32 cellular contexts compared by ENCODE assay signal in the genomic region with DNA sequence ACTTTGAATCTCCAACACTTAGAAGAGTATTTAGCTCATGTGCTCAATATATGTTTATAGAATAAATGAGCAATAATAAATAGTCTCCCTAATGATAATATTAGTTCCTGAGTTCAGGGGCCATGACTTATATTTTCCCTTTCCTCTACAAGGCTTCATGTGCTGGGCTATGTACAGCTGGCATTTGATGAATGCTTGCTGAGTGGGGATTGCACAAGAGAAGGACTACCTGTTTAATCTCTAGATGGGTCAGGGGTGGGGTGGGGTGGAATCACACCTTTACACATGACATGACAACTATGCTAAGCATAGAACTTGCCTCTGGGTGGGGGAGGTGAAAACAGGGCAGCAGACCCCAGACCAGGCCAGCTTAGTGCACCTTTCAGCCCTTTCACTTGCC. TPM values are rescaled to one million over a fixed set of nuclear protein-coding genes. Genes with fewer than 3 reads are reported as not detected.
"Had no signal": no experiment of that assay in that cellular context is flagged by ENCODE, and none has a peak within 500 bp of the region (broad histone marks: within the 10 kb centered on the region; RNA-seq: fewer than 3 reads in every experiment).

No MANE protein-coding gene starts in this region.

- H3K27ac Mint-ChIP-seq: activated B cell treated with CpG ODN at 0.5 μM for 24 hours; activated CD8-positive, alpha-beta T cell treated with anti-CD3 and anti-CD28 coated beads for 36 hours; activated naive CD8-positive, alpha-beta T cell; activated T-helper 17 cell treated with anti-CD3 and anti-CD28 coated beads, Interleukin-2, amount 50 U/mL, for 72 hours; T-helper 17 cell; T-helper 2 cell treated with Interferon-gamma antibody and Interleukin-4, amounts not matched to agents 5 μg/mL and 100 μg/mL, for 36 hours had no signal

- H3K27ac ChIP-seq: body of pancreas, esophagus squamous epithelium, gastroesophageal sphincter, WERI-Rb-1 had no signal

- H3K9me3 Mint-ChIP-seq: activated B cell treated with CpG ODN at 0.5 μM for 24 hours; activated CD8-positive, alpha-beta T cell treated with anti-CD3 and anti-CD28 coated beads for 36 hours; activated T-cell treated with anti-CD3 and anti-CD28 coated beads, Interleukin-2, amount 50 U/mL, for 4 hours; activated T-helper 17 cell treated with anti-CD3 and anti-CD28 coated beads, Interleukin-2, amount 50 U/mL, for 72 hours; T-helper 2 cell treated with Interferon-gamma antibody and Interleukin-4, amounts not matched to agents 5 μg/mL and 100 μg/mL, for 36 hours had no signal

- H3K9me3 ChIP-seq: body of pancreas, esophagus squamous epithelium, gastroesophageal sphincter had no signal

- H3K27me3 ChIP-seq: body of pancreas, esophagus squamous epithelium had no signal

- H3K4me3 ChIP-seq: body of pancreas, esophagus squamous epithelium, gastroesophageal sphincter had no signal

- DNase-seq: activated B cell treated with CpG ODN at 0.5 μM for 24 hours; activated CD4-positive, alpha-beta T cell treated with anti-CD3 and anti-CD28 coated beads for 48 hours; activated CD4-positive, alpha-beta T cell treated with anti-CD3 and anti-CD28 coated beads, Interleukin-2, amount 50 U/mL, for 1 hour; activated CD4-positive, alpha-beta T cell treated with anti-CD3 and anti-CD28 coated beads, Interleukin-2, amount 50 U/mL, for 48 hours; activated CD8-positive, alpha-beta memory T cell treated with anti-CD3 and anti-CD28 coated beads for 24 hours; activated CD8-positive, alpha-beta T cell treated with anti-CD3 and anti-CD28 coated beads for 36 hours; activated effector memory CD4-positive, alpha-beta T cell treated with Interleukin-2 at 50 U/mL for 16 hours; activated gamma-delta T cell treated with Interleukin-2 at 50 U/mL for 16 hours; activated naive CD4-positive, alpha-beta T cell treated with anti-CD3 and anti-CD28 coated beads, Interleukin-2, amount 50 U/mL, for 16 hours; activated naive CD4-positive, alpha-beta T cell treated with Interleukin-2 at 50 U/mL for 16 hours; activated T-cell treated with anti-CD3 and anti-CD28 coated beads, Interleukin-2, amount 50 U/mL, for 4 hours; aorta; body of pancreas; effector CD8-positive, alpha-beta T cell; esophagus squamous epithelium; foreskin melanocyte; hippocampal formation; T-helper 17 cell; T1000; WERI-Rb-1 had no signal

- H3K36me3 Mint-ChIP-seq: activated naive CD8-positive, alpha-beta T cell had no signal

- H3K4me1 Mint-ChIP-seq: activated T-helper 17 cell treated with anti-CD3 and anti-CD28 coated beads, Interleukin-2, amount 50 U/mL, for 72 hours had no signal

- H3K36me3 ChIP-seq: esophagus squamous epithelium, gastroesophageal sphincter, WERI-Rb-1 had no signal

- ATAC-seq: activated CD4-positive, CD25-positive, alpha-beta regulatory T cell treated with anti-CD3 and anti-CD28 coated beads, Interleukin-2, amount 50 U/mL, for 24 hours; activated CD8-positive, alpha-beta T cell treated with anti-CD3 and anti-CD28 coated beads for 36 hours; activated T-cell treated with anti-CD3 and anti-CD28 coated beads, Interleukin-2, amount 50 U/mL, for 4 hours; activated T-helper 17 cell treated with anti-CD3 and anti-CD28 coated beads, Interleukin-2, amount 50 U/mL, for 72 hours; body of pancreas; gastroesophageal sphincter; T-helper 17 cell had no signal

- H3K4me3 Mint-ChIP-seq: activated B cell treated with CpG ODN at 0.5 μM for 24 hours; activated CD8-positive, alpha-beta T cell treated with anti-CD3 and anti-CD28 coated beads for 36 hours; activated naive CD8-positive, alpha-beta T cell; activated T-cell treated with anti-CD3 and anti-CD28 coated beads, Interleukin-2, amount 50 U/mL, for 4 hours; activated T-helper 17 cell treated with anti-CD3 and anti-CD28 coated beads, Interleukin-2, amount 50 U/mL, for 72 hours; T-helper 17 cell; T-helper 2 cell treated with Interferon-gamma antibody and Interleukin-4, amounts not matched to agents 5 μg/mL and 100 μg/mL, for 36 hours had no signal

RNA-seq across cellular contexts. Expression of a gene that starts 7.6 kb away (rescaled TPM):
- total RNA-seq: activated B cell treated with CpG ODN at 0.5 μM for 24 hours; activated CD8-positive, alpha-beta T cell treated with anti-CD3 and anti-CD28 coated beads for 36 hours; activated T-cell treated with anti-CD3 and anti-CD28 coated beads, Interleukin-2, amount 50 U/mL, for 4 hours; activated T-helper 17 cell treated with anti-CD3 and anti-CD28 coated beads, Interleukin-2, amount 50 U/mL, for 72 hours; aorta; body of pancreas; chondrocyte; dermis microvascular lymphatic vessel endothelial cell; endothelial cell of umbilical vein; epithelial cell of proximal tubule; fibroblast of villous mesenchyme; gastroesophageal sphincter; glomerular endothelial cell; T-helper 17 cell had no signal
- polyA plus RNA-seq: endothelial cell of umbilical vein, fibroblast of lung had no signal
